18 cellular contexts compared by ENCODE assay signal in the genomic region with DNA sequence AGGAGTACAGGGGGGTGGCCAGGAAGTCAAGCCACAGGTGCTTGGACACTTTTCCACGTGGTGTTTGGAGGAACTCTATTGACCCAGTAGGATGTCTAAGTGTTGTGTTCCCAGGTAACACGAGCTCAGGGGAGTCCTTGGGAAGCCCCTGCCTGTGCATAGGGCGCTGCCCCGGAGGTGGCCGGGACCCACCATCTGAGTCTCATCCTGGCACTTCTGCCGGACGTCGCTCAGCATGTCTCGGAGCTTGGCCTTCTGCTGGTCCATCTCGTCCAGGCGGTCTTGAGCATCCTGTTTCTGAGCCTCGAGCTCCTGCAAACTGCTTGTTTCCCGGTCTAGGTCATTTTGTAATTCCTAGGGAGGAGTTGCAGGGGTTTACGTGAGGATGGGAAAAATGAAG.
"Had no signal": no experiment of that assay in that cellular context is flagged by ENCODE, and none has a peak within 500 bp of the region (broad histone marks: within the 10 kb centered on the region; RNA-seq: fewer than 3 reads in every experiment).

No MANE protein-coding gene starts in this region.

- H3K27me3 ChIP-seq: tibial artery had no signal

- H3K4me1 ChIP-seq: parathyroid adenoma had no signal

- H3K9me3 ChIP-seq: tibial artery had no signal

- ATAC-seq: activated CD8-positive, alpha-beta memory T cell treated with anti-CD3 and anti-CD28 coated beads, Interleukin-2, amount 10 ng/mL, durations not matched to agents 7 days and 5 days; activated CD8-positive, alpha-beta T cell treated with anti-CD3 and anti-CD28 coated beads, Interleukin-2, amount 10 ng/mL, durations not matched to agents 7 days and 5 days; activated naive CD8-positive, alpha-beta T cell treated with anti-CD3 and anti-CD28 coated beads, Interleukin-2, amount 50 U/mL, for 24 hours; naive thymus-derived CD4-positive, alpha-beta T cell; right cardiac atrium; stimulated activated effector memory CD8-positive, alpha-beta T cell treated with anti-CD3 and anti-CD28 coated beads, Interleukin-12 subunit alpha, Interleukin-12 subunit beta, amount 100 ng/mL, for 72 hours; stimulated activated naive CD8-positive, alpha-beta T cell treated with anti-CD3 and anti-CD28 coated beads, Interleukin-15, amount 100 ng/mL, for 72 hours had no signal

- H3K4me3 ChIP-seq: skin epidermis, tibial artery had no signal

- H3K27ac ChIP-seq: parathyroid adenoma, tibial artery had no signal

- DNase-seq: activated B cell treated with CpG ODN at 0.5 μM for 24 hours; activated CD8-positive, alpha-beta memory T cell treated with anti-CD3 and anti-CD28 coated beads, Interleukin-2, amount 10 ng/mL, durations not matched to agents 7 days and 5 days; activated CD8-positive, alpha-beta T cell treated with anti-CD3 and anti-CD28 coated beads, Interleukin-2, amount 10 ng/mL, durations not matched to agents 7 days and 5 days; activated naive CD8-positive, alpha-beta T cell treated with anti-CD3 and anti-CD28 coated beads, Interleukin-2, amount 50 U/mL, for 24 hours; activated T-cell treated with anti-CD3 and anti-CD28 coated beads, Interleukin-2, amount 50 U/mL, for 48 hours; amygdala; caudate nucleus; foreskin melanocyte; islet precursor cell; midbrain; naive thymus-derived CD4-positive, alpha-beta T cell; stimulated activated CD4-positive, alpha-beta T cell treated with anti-CD3 and anti-CD28 coated beads, Interleukin-4, amount 100 ng/mL, for 24 hours; stimulated activated naive CD8-positive, alpha-beta T cell treated with anti-CD3 and anti-CD28 coated beads, Interleukin-15, amount 100 ng/mL, for 72 hours; tibial artery had no signal
